Comparison of ENCODE assay signal across 8 cellular contexts in genomic region chr9:125746017-125746773, GRCh38. TPM values are rescaled to one million over a fixed set of nuclear protein-coding genes. Genes with fewer than 3 reads are reported as not detected.
A peak's percentile ranks its signal among the peaks of the same experiment; 100 is the strongest.
DNase-seq lines count a peak whose midpoint lies in the region; TF ChIP-seq lines count a peak whose summit lies in the region.

No MANE protein-coding gene starts in this region.

- peak overlapping the region; percentile 47 for H3K4me3 ChIP-seq in HFF-Myc (replicated peaks; ENCODE audit: low read depth, low read length)
- H3K4me3 ChIP-seq in suprapubic skin, result peak overlapping the region; percentile 98

- no peak for TF ChIP-seq EP300 in suprapubic skin (IDR thresholded peaks at IDR 0.05)

- no peaks in the 10 kb centered on the region for H3K9me3 ChIP-seq in suprapubic skin

- peaks cover 33% of the 10 kb centered on the region for H3K4me1 ChIP-seq in suprapubic skin

- H3K27ac ChIP-seq in suprapubic skin, result peak overlapping the region; percentile 92

- in situ Hi-C loops in SK-MEL-5 (cut with HindIII; ENCODE audit: low pct_unique_long_range_greater_than_20kb, low sequenced_read_pairs), result no loop called here

- H3K27me3 ChIP-seq in suprapubic skin, result no peaks in the 10 kb centered on the region

- no peak for TF ChIP-seq POLR2A in suprapubic skin (IDR thresholded peaks at IDR 0.05)

- WGBS in suprapubic skin, result under 1% methylated on average over 32 of the region's 79 CpGs

- DNase-seq in GM04503 (ENCODE audit: low read depth) (peak; percentile 69), HFF-Myc (ENCODE audit: extremely low read depth, low read depth) (peak; percentile 72), NAMALWA (ENCODE audit: low spot score) (peak; percentile 98), SK-MEL-5 (ENCODE audit: low read depth, low spot score) (peak; percentile 97), globus pallidus (ENCODE audit: low spot score) (peak; percentile 96), nucleus accumbens (lab: John Stamatoyannopoulos, UW) (peak; percentile 63 to 98 (median 90)), suprapubic skin (ENCODE audit: low spot score in 2 of 2) (peak; percentile 95 to 96)
- DNase-seq in activated naive CD4-positive, alpha-beta T cell treated with anti-CD3 and anti-CD28 coated beads, Interleukin-2, amount 50 U/mL, for 16 hours, result peak; percentile 92

- H3K36me3 ChIP-seq in suprapubic skin, result no peaks in the 10 kb centered on the region

- TF ChIP-seq CTCF in HFF-Myc (IDR thresholded peaks at IDR 0.05; ENCODE audit: low read depth, low read length, missing control alignments), result no peak
- no peak for TF ChIP-seq CTCF in suprapubic skin (IDR thresholded peaks at IDR 0.05)

RNA-seq across cellular contexts. Expression of gene PBX3, which starts 1.0 kb away (rescaled TPM):
- total RNA-seq in SK-MEL-5 (2014; rRNA removed; shearing (Covaris generic)), result 9.3 and 10.4 TPM in 2 replicates
- polyA plus RNA-seq in SK-MEL-5 (2015; cell fraction: cytosol; rRNA removed), result 13.7 and 27.6 TPM in 2 replicates
- polyA plus RNA-seq in SK-MEL-5 (2015; cell fraction: nucleus; rRNA removed), result 10.3 and 12.6 TPM in 2 replicates
- 10 to 100 TPM; 25.7 to 71.5 (median 45.1) TPM for total RNA-seq in suprapubic skin

RNA-seq across cellular contexts. Expression of gene MAPKAP1, which starts 39.2 kb away (rescaled TPM):
- 102 and 104 TPM in 2 replicates for total RNA-seq in SK-MEL-5 (2014; rRNA removed; shearing (Covaris generic))
- 97.2 and 120 TPM in 2 replicates for polyA plus RNA-seq in SK-MEL-5 (2015; cell fraction: cytosol; rRNA removed)
- 33.4 and 52.9 TPM in 2 replicates for polyA plus RNA-seq in SK-MEL-5 (2015; cell fraction: nucleus; rRNA removed)
- total RNA-seq in suprapubic skin, result 10 to 100 TPM; 57.6 to 70.2 (median 68.7) TPM

Comparison
In these comparisons a context has a peak if more than half of its experiments do, and no peak if none do; other contexts are left out.
1. Peak in every context shown above with its lines: DNase-seq, H3K4me3 ChIP-seq and H3K27ac ChIP-seq.